ENCODE assay signal across 1 cellular context in the genomic region with DNA sequence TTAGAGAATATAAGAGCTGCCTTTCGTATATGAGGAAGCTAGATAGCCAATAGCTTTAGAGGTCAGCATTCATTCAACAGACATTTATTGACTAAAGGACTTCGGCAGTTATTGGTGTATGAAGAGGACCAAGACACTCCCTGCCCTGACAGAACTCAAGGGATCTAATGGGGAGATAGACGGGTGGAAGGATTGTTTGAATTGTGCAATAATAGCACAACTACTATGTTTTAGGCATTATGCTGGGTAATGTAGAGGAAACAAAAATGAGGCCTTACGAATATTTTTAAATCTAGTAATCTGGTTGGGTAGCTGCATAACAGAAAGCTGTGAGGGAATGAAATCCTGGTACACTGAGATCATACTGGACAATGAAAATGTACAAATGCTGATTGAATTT.
A peak's percentile ranks its signal among the peaks of the same experiment; 100 is the strongest.
TF ChIP-seq lines count a peak whose summit lies in the region.

No MANE protein-coding gene starts in this region.

TF ChIP-seq in K562, 482 proteins besides CTCF, POLR2A, EP300 and RAD21:
- TF ChIP-seq CEBPB (tag; IDR thresholded peaks at IDR 0.05) = peak; percentile 72
- TF ChIP-seq KLF6 (CRISPR knock-in tag; IDR thresholded peaks at IDR 0.05; ENCODE audit: borderline replicate concordance) = no peak
- no peak for TF ChIP-seq CEBPG (CRISPR knock-in tag; IDR thresholded peaks at IDR 0.05)
- 0 out of 4 replicates have a peak, but pooled peaks have one; percentile 10 to 21 for TF ChIP-seq CEBPG (tag; conservative IDR thresholded peaks at IDR 0.05 in 1 of 2, IDR thresholded peaks at IDR 0.05 in 1 of 2)
